8 cellular contexts compared by ENCODE assay signal in genomic region chr1:179955318-179955638, GRCh38. TPM values are rescaled to one million over a fixed set of nuclear protein-coding genes. Genes with fewer than 3 reads are reported as not detected.
DNase-seq lines count a peak whose midpoint lies in the region; ATAC-seq and TF ChIP-seq lines count a peak whose summit lies in the region.

No MANE protein-coding gene starts in this region.

- peaks cover 46% of the 10 kb centered on the region for H3K4me1 ChIP-seq in DND-41 (ENCODE audit: insufficient read depth, low read length)
- no peaks in the 10 kb centered on the region for H3K4me1 ChIP-seq in prostate gland (replicated peaks)

- H3K36me3 ChIP-seq in DND-41 (ENCODE audit: insufficient read depth, low read length) (no peaks in the 10 kb centered on the region; the same call in 1 of the 2 replicates), prostate gland (no peaks in the 10 kb centered on the region)

- H3K27ac ChIP-seq in DND-41 (ENCODE audit: low read length) (peak overlapping the region; percentile 84), prostate gland (peak overlapping the region; percentile 93 to 96)

- peak overlapping the region; percentile 91 for H3K9ac ChIP-seq in DND-41 (ENCODE audit: low read depth, low read length)

- H3K27me3 ChIP-seq in DND-41 (ENCODE audit: insufficient read depth, low read length, poor library complexity) = no peaks in the 10 kb centered on the region
- H3K27me3 ChIP-seq in prostate gland (replicated peaks; ENCODE audit: insufficient read depth) = no peaks in the 10 kb centered on the region

- peaks cover 57% of the 10 kb centered on the region for H3K79me2 ChIP-seq in DND-41 (ENCODE audit: insufficient read depth, low read length)

- TF ChIP-seq CTCF in DND-41 (IDR thresholded peaks at IDR 0.05; ENCODE audit: borderline replicate concordance, extremely low read depth, low read length, poor library complexity, severe bottlenecking) (peak; percentile 8), fibroblast of villous mesenchyme (IDR thresholded peaks at IDR 0.05; ENCODE audit: insufficient read depth, low read depth, low read length) (no peak), prostate gland (IDR thresholded peaks at IDR 0.05) (no peak)

- 0% methylated on average over 9 of the region's 9 CpGs for WGBS in prostate gland

- ATAC-seq in DND-41 (ENCODE audit: insufficient read depth, low read depth) = no peak
- ATAC-seq in HG03135 (IDR thresholded peaks at IDR 0.05; ENCODE audit: unreplicated experiment) = peak; percentile 0
- no peak for ATAC-seq in HG03565 (IDR thresholded peaks at IDR 0.05; ENCODE audit: unreplicated experiment)
- ATAC-seq in GM18520 (IDR thresholded peaks at IDR 0.05; ENCODE audit: unreplicated experiment) = no peak

- no peak for DNase-seq in DND-41
- DNase-seq in SW480 (ENCODE audit: low spot score) = peak; percentile 36
- DNase-seq in fibroblast of villous mesenchyme (ENCODE audit: low read depth) = peak; percentile 29
- DNase-seq in prostate gland (ENCODE audit: low spot score) = no peak
- DNase-seq in hippocampal formation (lab: John Stamatoyannopoulos, UW) = no peak

- peak overlapping the region; percentile 80 for H2AFZ ChIP-seq in DND-41 (ENCODE audit: low read depth, low read length)

- H4K20me1 ChIP-seq in DND-41 (ENCODE audit: insufficient read depth, low read length) = peaks cover 23% of the 10 kb centered on the region

- H3K4me2 ChIP-seq in DND-41 (ENCODE audit: insufficient read depth, low read length) = peak overlapping the region; percentile 79

- TF ChIP-seq POLR2A in prostate gland (IDR thresholded peaks at IDR 0.05) = no peak

- intact Hi-C loops in prostate gland (cut with DNase I) = loop anchor here (2.0 to 10.0 kb wide), 2 partner anchors 78 to 200 kb away; partner anchors contain the start of genes QSOX1 and TOR1AIP2

- peak overlapping the region; percentile 91 to 96 for H3K4me3 ChIP-seq in DND-41 (ENCODE audit: low read depth in 1 of 2, low read length in 2 of 2)
- H3K4me3 ChIP-seq in fibroblast of villous mesenchyme (ENCODE audit: low read depth, low read length) = peak overlapping the region; percentile 86
- H3K4me3 ChIP-seq in prostate gland = peak overlapping the region; percentile 91 to 95

- no peaks in the 10 kb centered on the region for H3K9me3 ChIP-seq in DND-41 (ENCODE audit: insufficient read depth, low read length, severe bottlenecking)
- no peaks in the 10 kb centered on the region for H3K9me3 ChIP-seq in prostate gland

RNA-seq across cellular contexts. Expression of gene CEP350, which starts 0.7 kb away (rescaled TPM):
- 58.9 and 72.1 TPM in 2 replicates for total RNA-seq in fibroblast of villous mesenchyme
- 10 to 100 TPM; 43.3 to 67.4 TPM for total RNA-seq in prostate gland

Comparison
In these comparisons a context has a peak if more than half of its experiments do, and no peak if none do; other contexts are left out.
1. DNase-seq: peak in SW480 (single experiment) and fibroblast of villous mesenchyme (single experiment); none in DND-41 (single experiment), prostate gland (single experiment) and hippocampal formation (0 of 2).
2. Peak in every context shown above with its lines, with median percentiles within 50 percentile points of each other: H3K4me3 ChIP-seq.